8 cellular contexts compared by ENCODE assay signal in genomic region chr17:77392376-77393273, GRCh38.
DNase-seq lines count a peak whose midpoint lies in the region; ATAC-seq and TF ChIP-seq lines count a peak whose summit lies in the region.

No MANE protein-coding gene starts in this region.

- H3K4me3 ChIP-seq in fibroblast of mammary gland (ENCODE audit: control insufficient read depth, low read depth, low read length) (no peak overlapping the region), Karpas-422 (ENCODE audit: low read length) (no peak overlapping the region), lower leg skin (ENCODE audit: low read depth, poor library complexity, severe bottlenecking) (no peak overlapping the region)

- H3K9ac ChIP-seq in Karpas-422 (ENCODE audit: low read length) = no peak overlapping the region

- H3K4me1 Mint-ChIP-seq in Calu3 (ENCODE audit: low read depth, unreplicated experiment) = peaks cover 47% of the 10 kb centered on the region
- peaks cover 78% of the 10 kb centered on the region for H3K4me1 Mint-ChIP-seq in osteocyte (ENCODE audit: unreplicated experiment)

- no peaks in the 10 kb centered on the region for H3K9me3 Mint-ChIP-seq in Calu3 (ENCODE audit: low read depth, unreplicated experiment)
- no peaks in the 10 kb centered on the region for H3K9me3 Mint-ChIP-seq in osteocyte (ENCODE audit: unreplicated experiment)

- peaks cover 4% of the 10 kb centered on the region; the same call in 1 of the 2 replicates for H3K4me1 ChIP-seq in Karpas-422 (ENCODE audit: low read length)

- no peak overlapping the region for H3K4me2 ChIP-seq in Karpas-422 (ENCODE audit: low read depth, low read length, poor library complexity, severe bottlenecking)

- no peaks in the 10 kb centered on the region for H3K79me2 ChIP-seq in Karpas-422 (ENCODE audit: low read length)

- 17 to 22% methylated on average over 13 to 16 of the region's 16 CpGs for WGBS in lower leg skin, 2 donors

- H3K27ac Mint-ChIP-seq in Calu3 (ENCODE audit: unreplicated experiment) = peak overlapping the region; percentile 85
- H3K27ac Mint-ChIP-seq in osteocyte (ENCODE audit: unreplicated experiment) = peak overlapping the region; percentile 99

- no peak for TF ChIP-seq CTCF in Calu3 (IDR thresholded peaks at IDR 0.05; ENCODE audit: unreplicated experiment)
- no peak for TF ChIP-seq CTCF in RWPE1 (conservative IDR thresholded peaks at IDR 0.05; ENCODE audit: low read depth)
- no peak for TF ChIP-seq CTCF in fibroblast of mammary gland (conservative IDR thresholded peaks at IDR 0.05; ENCODE audit: control insufficient read depth, insufficient read depth, low read depth, low read length)
- TF ChIP-seq CTCF in osteocyte (IDR thresholded peaks at IDR 0.05) = no peak
- TF ChIP-seq CTCF in lower leg skin (IDR thresholded peaks at IDR 0.05) = peak in 1 of 3 donors; percentile 52

- H3K4me3 Mint-ChIP-seq in Calu3 (ENCODE audit: low read depth, unreplicated experiment) (peak overlapping the region; percentile 42), osteocyte (ENCODE audit: unreplicated experiment) (no peak overlapping the region)

- no peaks in the 10 kb centered on the region for H3K9me2 ChIP-seq in Karpas-422 (replicated peaks; ENCODE audit: insufficient read depth, low read length)

- H3K27ac ChIP-seq in RWPE1 = peak overlapping the region; percentile 91
- H3K27ac ChIP-seq in Karpas-422 (ENCODE audit: low read length) = no peak overlapping the region

- intact Hi-C loops in Calu3 (cut with micrococcal nuclease; ENCODE audit: unreplicated experiment) = loop anchor here (5.0 kb wide), 1 partner anchor 50 kb away; no protein-coding TSS in a partner anchor
- intact Hi-C loops in lower leg skin (cut with DNase I; ENCODE audit: low total_unique reads) = no loop called here

- no peaks in the 10 kb centered on the region for H3K9me3 ChIP-seq in Karpas-422 (ENCODE audit: low read length)

- TF ChIP-seq POLR2A in lower leg skin (IDR thresholded peaks at IDR 0.05) = no peak

- POLR2A ChIA-PET in RWPE1 (lab: Yijun Ruan, JAX; ENCODE audit: low non-redundant PET) = no interaction called here

- H3K36me3 ChIP-seq in Karpas-422 (ENCODE audit: insufficient read depth, low read length) = no peaks in the 10 kb centered on the region

- CTCF ChIA-PET in Calu3 (lab: Charles Lee) = interaction anchor here (0.5 to 1.9 kb wide), 6 partner anchors 20 to 1670 kb away, joined by 3 to 8 read pairs (median 4); no protein-coding TSS in a partner anchor
- CTCF ChIA-PET in RWPE1 (lab: Yijun Ruan, JAX) = no interaction called here

- no peak for ATAC-seq in GM21447 (IDR thresholded peaks at IDR 0.05; ENCODE audit: unreplicated experiment)

- peak; percentile 56 for DNase-seq in Calu3
- DNase-seq in RWPE1 (ENCODE audit: low spot score) = no peak
- peak; percentile 65 for DNase-seq in fibroblast of mammary gland (ENCODE audit: low read depth)
- no peak for DNase-seq in osteocyte (ENCODE audit: extremely low spot score, unreplicated experiment)
- DNase-seq in NCI-H2171 treated with DMSO at 0.1 percent for 48 hours (lab: John Stamatoyannopoulos, UW) = no peak
- DNase-seq in Karpas-422 = no peak
- DNase-seq in lower leg skin (ENCODE audit: low spot score in 2 of 2) = no peak

- BruUV-seq in Calu3 (replicated peaks; lab: Mats Ljungman, UMichigan) = no TSS peak

- H3K27me3 Mint-ChIP-seq in Calu3 (ENCODE audit: unreplicated experiment) = no peaks in the 10 kb centered on the region
- H3K27me3 Mint-ChIP-seq in osteocyte (ENCODE audit: unreplicated experiment) = no peaks in the 10 kb centered on the region

- H3K27me3 ChIP-seq in Karpas-422 (ENCODE audit: low read length) = no peaks in the 10 kb centered on the region

- H2AFZ ChIP-seq in Karpas-422 (ENCODE audit: low read length) = no peak overlapping the region

- no peaks in the 10 kb centered on the region for H4K20me1 ChIP-seq in Karpas-422 (ENCODE audit: insufficient read depth, low read depth, low read length)

- H3K36me3 Mint-ChIP-seq in Calu3 (ENCODE audit: insufficient read depth, unreplicated experiment) (peaks cover 41% of the 10 kb centered on the region), osteocyte (ENCODE audit: unreplicated experiment) (peaks cover 5% of the 10 kb centered on the region)

Comparison
In these comparisons a context has a peak if more than half of its experiments do, and no peak if none do; other contexts are left out.
1. DNase-seq: peak in Calu3 (single experiment) and fibroblast of mammary gland (single experiment); none in RWPE1 (single experiment), osteocyte (single experiment), NCI-H2171 treated with DMSO at 0.1 percent for 48 hours (single experiment), Karpas-422 (single experiment) and lower leg skin (0 of 2).